11 cellular contexts compared by ENCODE assay signal in genomic region chr20:63911171-63911570, GRCh38. TPM values are rescaled to one million over a fixed set of nuclear protein-coding genes. Genes with fewer than 3 reads are reported as not detected.
DNase-seq lines count a peak whose midpoint lies in the region; ATAC-seq and TF ChIP-seq lines count a peak whose summit lies in the region.
"Had no signal": no experiment of that assay in that cellular context is flagged by ENCODE, and none has a peak within 500 bp of the region (broad histone marks: within the 10 kb centered on the region; RNA-seq: fewer than 3 reads in every experiment).

No MANE protein-coding gene starts in this region.

- no peak for TF ChIP-seq CTCF in WTC11 (IDR thresholded peaks at IDR 0.05)
- no peak for TF ChIP-seq CTCF in stomach (IDR thresholded peaks at IDR 0.05)

- no peak for ATAC-seq in activated CD8-positive, alpha-beta memory T cell treated with anti-CD3 and anti-CD28 coated beads, Interleukin-2, amount 10 ng/mL, durations not matched to agents 7 days and 5 days
- no peak for ATAC-seq in WTC11
- no peak for ATAC-seq in HG03139 (IDR thresholded peaks at IDR 0.05; ENCODE audit: unreplicated experiment)
- no peak for ATAC-seq in GM19455 (IDR thresholded peaks at IDR 0.05; ENCODE audit: unreplicated experiment)

- intact Hi-C loops in stomach (cut with DNase I; ENCODE audit: low total_unique reads), result no loop called here

- WGBS in stomach, 5 donors, result 23 to 42% (median 33%) methylated on average over 11 of the region's 11 CpGs

- no peaks in the 10 kb centered on the region for H3K27me3 Mint-ChIP-seq in activated CD8-positive, alpha-beta memory T cell treated with anti-CD3 and anti-CD28 coated beads, Interleukin-2, amount 10 ng/mL, durations not matched to agents 7 days and 5 days
- H3K27me3 Mint-ChIP-seq in WTC11 (ENCODE audit: low read depth), result no peaks in the 10 kb centered on the region
- peaks cover 0 to 3% (median 3%) of the 10 kb centered on the region in 3 donors for H3K27me3 Mint-ChIP-seq in immature natural killer cell (ENCODE audit: low read depth in 3 of 3)

- POLR2A ChIA-PET in WTC11 (lab: Charles Lee), result no interaction called here

- H3K4me3 ChIP-seq in stomach, result no peak overlapping the region

- no peak overlapping the region for H3K4me3 Mint-ChIP-seq in activated CD8-positive, alpha-beta memory T cell treated with anti-CD3 and anti-CD28 coated beads, Interleukin-2, amount 10 ng/mL, durations not matched to agents 7 days and 5 days
- H3K4me3 Mint-ChIP-seq in WTC11 (no peak overlapping the region), immature natural killer cell (peak overlapping the region in 2 of 5 donors; percentile 14 to 16)

- H3K9me3 Mint-ChIP-seq in activated CD8-positive, alpha-beta memory T cell treated with anti-CD3 and anti-CD28 coated beads, Interleukin-2, amount 10 ng/mL, durations not matched to agents 7 days and 5 days (ENCODE audit: low read depth), result no peaks in the 10 kb centered on the region
- peaks cover 13% of the 10 kb centered on the region for H3K9me3 Mint-ChIP-seq in WTC11
- H3K9me3 Mint-ChIP-seq in immature natural killer cell, result peaks cover 0 to 2% (median under 1%) of the 10 kb centered on the region in 6 donors

- no peaks in the 10 kb centered on the region for H3K27me3 ChIP-seq in stomach

- no peak for DNase-seq in activated CD8-positive, alpha-beta memory T cell treated with anti-CD3 and anti-CD28 coated beads, Interleukin-2, amount 10 ng/mL, durations not matched to agents 7 days and 5 days
- no peak for DNase-seq in activated CD8-positive, alpha-beta memory T cell treated with anti-CD3 and anti-CD28 coated beads, Interleukin-2, amount 50 U/mL, for 4 hours
- DNase-seq in WTC11 (ENCODE audit: low spot score) (no peak), immature natural killer cell (no peak), stomach (peak; percentile 72), NCI-H1092 treated with DMSO at 0.1 percent for 48 hours (lab: John Stamatoyannopoulos, UW) (no peak)
- DNase-seq: activated CD4-positive, CD25-positive, alpha-beta regulatory T cell; right cardiac atrium had no signal

- H3K4me1 ChIP-seq in stomach, result peaks cover 26 to 96% (median 62%) of the 10 kb centered on the region in 4 donors

- peak overlapping the region; percentile 33 for H3K27ac Mint-ChIP-seq in activated CD8-positive, alpha-beta memory T cell treated with anti-CD3 and anti-CD28 coated beads, Interleukin-2, amount 10 ng/mL, durations not matched to agents 7 days and 5 days
- peak overlapping the region; percentile 67 for H3K27ac Mint-ChIP-seq in WTC11
- H3K27ac Mint-ChIP-seq in immature natural killer cell, result peak overlapping the region; percentile 45 to 78 (median 67)

- peaks cover 24% of the 10 kb centered on the region for H3K4me1 Mint-ChIP-seq in activated CD8-positive, alpha-beta memory T cell treated with anti-CD3 and anti-CD28 coated beads, Interleukin-2, amount 10 ng/mL, durations not matched to agents 7 days and 5 days
- H3K4me1 Mint-ChIP-seq in WTC11 (peaks cover 9% of the 10 kb centered on the region), immature natural killer cell (peaks cover 41 to 45% of the 10 kb centered on the region in 2 donors)

- peaks cover 18% of the 10 kb centered on the region for H3K36me3 Mint-ChIP-seq in activated CD8-positive, alpha-beta memory T cell treated with anti-CD3 and anti-CD28 coated beads, Interleukin-2, amount 10 ng/mL, durations not matched to agents 7 days and 5 days
- H3K36me3 Mint-ChIP-seq in WTC11 (peaks cover 17% of the 10 kb centered on the region), immature natural killer cell (peaks cover 1 to 7% (median 7%) of the 10 kb centered on the region in 3 donors)

- H3K9me3 ChIP-seq in stomach, result peaks cover 0 to 3% (median 0%) of the 10 kb centered on the region in 4 donors

- no peak for TF ChIP-seq EP300 in stomach (IDR thresholded peaks at IDR 0.05)

- no peak for TF ChIP-seq POLR2A in stomach (IDR thresholded peaks at IDR 0.05)

- H3K36me3 ChIP-seq in stomach, result peaks cover 0 to 3% (median 0%) of the 10 kb centered on the region in 4 donors

- CTCF ChIA-PET in activated CD8-positive, alpha-beta memory T cell treated with anti-CD3 and anti-CD28 coated beads, Interleukin-2, amount 10 ng/mL, durations not matched to agents 7 days and 5 days (lab: Charles Lee), result interaction anchor here (0.6 to 2.1 kb wide), 9 partner anchors 9 to 151 kb away, joined by 3 to 7 read pairs (median 3); partner anchors contain the start of genes TPD52L2 and UCKL1
- CTCF ChIA-PET in WTC11 (lab: Charles Lee), result interaction anchor here (0.7 to 3.1 kb wide), 4 partner anchors 63 to 141 kb away, joined by 4 to 11 read pairs (median 4); partner anchors contain the start of gene PRPF6

- H3K27ac ChIP-seq in stomach, result peak overlapping the region; percentile 11 to 58 (median 38)

TF ChIP-seq in WTC11, 78 proteins besides CTCF, POLR2A, EP300 and RAD21 (continues in another document):
- no peak for TF ChIP-seq FOXP4 (CRISPR knock-in tag; IDR thresholded peaks at IDR 0.05)
- TF ChIP-seq PRDM15 (CRISPR knock-in tag; IDR thresholded peaks at IDR 0.05), result no peak
- TF ChIP-seq CREM (CRISPR knock-in tag; IDR thresholded peaks at IDR 0.05), result no peak
- no peak for TF ChIP-seq TEAD1 (CRISPR knock-in tag; IDR thresholded peaks at IDR 0.05)

RNA-seq across cellular contexts. Expression of gene DNAJC5, which starts 16.2 kb away (rescaled TPM):
- total RNA-seq in activated CD8-positive, alpha-beta memory T cell treated with anti-CD3 and anti-CD28 coated beads, Interleukin-2, amount 10 ng/mL, durations not matched to agents 7 days and 5 days, result 10 to 100 TPM; 44.4 to 51.9 TPM
- 28.5 to 31.5 TPM (median 29.6 TPM) in 3 replicates for total RNA-seq in WTC11 (2021)
- 1 to 10 TPM; 1.4 to 8.2 (median 2.9) TPM for polyA plus RNA-seq in immature natural killer cell
- total RNA-seq in stomach, result 10 to 100 TPM; 23.7 to 60.1 (median 52.7) TPM
- 10 to 100 TPM; 23.1 to 26.4 (median 25.6) TPM for polyA plus RNA-seq in stomach

RNA-seq across cellular contexts. Expression of gene UCKL1, which starts 45.0 kb away (rescaled TPM):
- total RNA-seq in activated CD8-positive, alpha-beta memory T cell treated with anti-CD3 and anti-CD28 coated beads, Interleukin-2, amount 10 ng/mL, durations not matched to agents 7 days and 5 days, result 10 to 100 TPM; 41.1 to 41.9 TPM
- total RNA-seq in WTC11 (2021) (46.8 to 51.2 TPM (median 48.0 TPM) in 3 replicates), stomach (100 to 1,000 TPM in 1 of 5 donors, 10 to 100 TPM in 4; 20.9 to 107 (median 36.8) TPM)
- polyA plus RNA-seq in immature natural killer cell (10 to 100 TPM; 19.3 to 35.5 (median 30.8) TPM), stomach (10 to 100 TPM; 17.7 to 60.5 (median 24.0) TPM)

RNA-seq across cellular contexts. Expression of gene TPD52L2, which starts 46.1 kb away (rescaled TPM):
- 10 to 100 TPM; 33.5 to 46.2 TPM for total RNA-seq in activated CD8-positive, alpha-beta memory T cell treated with anti-CD3 and anti-CD28 coated beads, Interleukin-2, amount 10 ng/mL, durations not matched to agents 7 days and 5 days
- 80.8 to 87.2 TPM (median 85.6 TPM) in 3 replicates for total RNA-seq in WTC11 (2021)
- polyA plus RNA-seq in immature natural killer cell, result 10 to 100 TPM; 67.5 to 90.8 (median 79.3) TPM
- total RNA-seq in stomach, result 10 to 100 TPM; 42.0 to 53.1 (median 45.5) TPM
- polyA plus RNA-seq in stomach, result 10 to 100 TPM; 72.8 to 75.6 (median 73.3) TPM

RNA-seq across cellular contexts. Expression of gene ABHD16B, which starts 49.9 kb away (rescaled TPM):
- not detected for total RNA-seq in activated CD8-positive, alpha-beta memory T cell treated with anti-CD3 and anti-CD28 coated beads, Interleukin-2, amount 10 ng/mL, durations not matched to agents 7 days and 5 days
- total RNA-seq in WTC11 (2021) (0.11 TPM in 1 of 3 replicates, not detected in the others), stomach (not detected)
- polyA plus RNA-seq in immature natural killer cell (under 1 TPM in 1 of 3 donors, not detected in 2; 0.34 TPM), stomach (under 1 TPM in 2 of 3 donors, not detected in 1; 0.37 to 0.43 TPM)
- total RNA-seq: epithelial cell of proximal tubule, right cardiac atrium had no signal

RNA-seq across cellular contexts. Expression of gene ZNF512B, which starts 58.6 kb away (rescaled TPM):
- 10 to 100 TPM; 13.5 to 18.2 TPM for total RNA-seq in activated CD8-positive, alpha-beta memory T cell treated with anti-CD3 and anti-CD28 coated beads, Interleukin-2, amount 10 ng/mL, durations not matched to agents 7 days and 5 days
- 19.9 to 23.3 TPM (median 20.5 TPM) in 3 replicates for total RNA-seq in WTC11 (2021)
- polyA plus RNA-seq in immature natural killer cell, result under 1 TPM in 2 of 3 donors, not detected in 1; 0.36 to 0.63 TPM
- total RNA-seq in stomach, result 10 to 100 TPM in 2 of 5 donors, 1 to 10 TPM in 3; 6.1 to 12.1 (median 9.2) TPM
- polyA plus RNA-seq in stomach, result 1 to 10 TPM; 3.5 to 7.6 (median 6.3) TPM
